ENCODE assay signal across 32 cellular contexts in the genomic region with DNA sequence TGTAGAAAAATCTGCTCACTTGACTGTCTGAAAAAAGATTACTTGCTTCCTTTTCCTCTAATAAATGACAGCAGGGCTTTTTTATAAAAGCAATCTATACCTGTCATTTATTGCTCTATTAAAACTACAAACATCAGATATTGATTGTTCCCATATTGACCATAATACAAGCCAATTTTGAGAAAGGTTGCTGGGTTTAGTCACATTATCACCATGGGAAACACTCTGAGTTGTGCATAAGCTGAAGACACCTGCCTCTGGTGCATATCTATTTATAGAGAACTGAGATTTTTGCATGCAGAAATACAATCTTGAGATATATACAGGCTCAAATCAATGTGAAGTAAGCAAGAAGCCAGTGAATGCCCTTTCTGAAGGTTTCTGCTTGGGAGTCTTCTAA.
"Had no signal": no experiment of that assay in that cellular context is flagged by ENCODE, and none has a peak within 500 bp of the region (broad histone marks: within the 10 kb centered on the region; RNA-seq: fewer than 3 reads in every experiment).

No MANE protein-coding gene starts in this region.

- H3K9ac ChIP-seq: SK-N-SH had no signal

- ATAC-seq: PC-3 had no signal

- H3K4me2 ChIP-seq: SK-N-SH had no signal

- H3K27ac ChIP-seq: Peyer's patch, SJSA1 had no signal

- H3K9me2 ChIP-seq: SK-N-SH had no signal

- H3K27me3 ChIP-seq: MG63, Peyer's patch, SJSA1 had no signal

- H3K9me3 ChIP-seq: MG63, Peyer's patch, SJSA1, SK-N-SH had no signal

- H3K36me3 ChIP-seq: MG63, Peyer's patch, SJSA1 had no signal

- H3K4me3 ChIP-seq: MG63, Peyer's patch, SJSA1 had no signal

- DNase-seq: Kasumi-1, KG1, MG63, NCI-H1048, NCI-H1092 treated with DMSO at 0.1 percent for 48 hours, NCI-H1105 treated with DMSO at 0.1 percent for 48 hours, NCI-H1417, NCI-H1436, NCI-H1694, NCI-H187, NCI-H1930, NCI-H2029 treated with DMSO at 0.1 percent for 48 hours, NCI-H2081 treated with DMSO at 0.1 percent for 48 hours, NCI-H2107, NCI-H2171, NCI-H226, NCI-H446 treated with DMSO at 0.1 percent for 48 hours, NCI-H510A, NCI-H524, NCI-H526, NCI-H69, NCI-H748 treated with DMSO at 0.1 percent for 48 hours, NCI-H82, OCI-M1, PC-3, Peyer's patch, Right ventricle myocardium superior, RPMI8226, SHP77 treated with DMSO at 0.1 percent for 48 hours, SK-N-SH, SW 1271 had no signal
